In genomic region chr17:75239214-75239613, GRCh38 we compare ENCODE assay signal across 13 cellular contexts. TPM values are rescaled to one million over a fixed set of nuclear protein-coding genes. Genes with fewer than 3 reads are reported as not detected.
A peak's percentile ranks its signal among the peaks of the same experiment; 100 is the strongest.
DNase-seq lines count a peak whose midpoint lies in the region; ATAC-seq and TF ChIP-seq lines count a peak whose summit lies in the region.
"Had no signal": no experiment of that assay in that cellular context is flagged by ENCODE, and none has a peak within 500 bp of the region (broad histone marks: within the 10 kb centered on the region; RNA-seq: fewer than 3 reads in every experiment).

No MANE protein-coding gene starts in this region.

- POLR2A ChIA-PET in T-cell (lab: Charles Lee): no interaction called here

- peaks cover 11 to 25% (median 20%) of the 10 kb centered on the region in 4 donors for H3K4me1 ChIP-seq in esophagus muscularis mucosa
- H3K4me1 ChIP-seq: SJCRH30, upper lobe of right lung had no signal

- intact Hi-C loops in esophagus muscularis mucosa (cut with DNase I): no loop called here

- H3K9me3 ChIP-seq in esophagus muscularis mucosa: no peaks in the 10 kb centered on the region
- H3K9me3 ChIP-seq: SJCRH30, stomach, upper lobe of right lung had no signal

- no peak overlapping the region for H3K4me3 ChIP-seq in esophagus muscularis mucosa
- H3K4me3 ChIP-seq: SJCRH30, stomach, upper lobe of right lung had no signal

- H3K36me3 ChIP-seq in esophagus muscularis mucosa: peaks cover 63 to 100% (median 99%) of the 10 kb centered on the region in 4 donors

- no peaks in the 10 kb centered on the region for H3K27me3 ChIP-seq in esophagus muscularis mucosa
- H3K27me3 ChIP-seq: SJCRH30, stomach, upper lobe of right lung had no signal

- CTCF ChIA-PET in T-cell (lab: Charles Lee): interaction anchor here (0.8 to 1.2 kb wide), 3 partner anchors 21 to 125 kb away, joined by 3 to 4 read pairs (median 3); no protein-coding TSS in a partner anchor

- peaks cover 8% of the 10 kb centered on the region for H3K36me3 Mint-ChIP-seq in activated naive CD4-positive, alpha-beta T cell treated with anti-CD3 and anti-CD28 coated beads, Interleukin-2, amount 50 U/mL, for 24 hours
- peaks cover 52% of the 10 kb centered on the region for H3K36me3 Mint-ChIP-seq in T-cell
- peaks cover 79% of the 10 kb centered on the region for H3K36me3 Mint-ChIP-seq in stimulated activated memory B cell treated with anti-CD40 and anti-IgM and Interleukin-4, amounts not matched to agents 10 μg/mL and 1 μg/mL and 100 μg/mL, for 72 hours

- peak overlapping the region; percentile 48 for H3K27ac Mint-ChIP-seq in activated naive CD4-positive, alpha-beta T cell treated with anti-CD3 and anti-CD28 coated beads, Interleukin-2, amount 50 U/mL, for 24 hours
- peak overlapping the region; percentile 77 to 90 for H3K27ac Mint-ChIP-seq in T-cell
- H3K27ac Mint-ChIP-seq in stimulated activated memory B cell treated with anti-CD40 and anti-IgM and Interleukin-4, amounts not matched to agents 10 μg/mL and 1 μg/mL and 100 μg/mL, for 72 hours: peak overlapping the region; percentile 95

- no peak for TF ChIP-seq CTCF in esophagus muscularis mucosa (IDR thresholded peaks at IDR 0.05)

- no peak for DNase-seq in activated naive CD4-positive, alpha-beta T cell treated with Interleukin-2 at 50 U/mL for 16 hours
- DNase-seq in T-cell: no peak
- DNase-seq in esophagus muscularis mucosa (ENCODE audit: extremely low spot score): no peak
- DNase-seq in activated gamma-delta T cell (lab: John Stamatoyannopoulos, UW): no peak
- DNase-seq: T1000 had no signal

- no peak for TF ChIP-seq EP300 in esophagus muscularis mucosa (IDR thresholded peaks at IDR 0.05)

- H3K4me3 Mint-ChIP-seq in activated naive CD4-positive, alpha-beta T cell treated with anti-CD3 and anti-CD28 coated beads, Interleukin-2, amount 50 U/mL, for 24 hours: no peak overlapping the region
- no peak overlapping the region for H3K4me3 Mint-ChIP-seq in T-cell
- H3K4me3 Mint-ChIP-seq in stimulated activated memory B cell treated with anti-CD40 and anti-IgM and Interleukin-4, amounts not matched to agents 10 μg/mL and 1 μg/mL and 100 μg/mL, for 72 hours: no peak overlapping the region
- H3K4me3 Mint-ChIP-seq: CD14-positive monocyte had no signal

- no peak for TF ChIP-seq POLR2A in esophagus muscularis mucosa (IDR thresholded peaks at IDR 0.05; ENCODE audit: low read depth)

- H3K4me1 Mint-ChIP-seq in activated naive CD4-positive, alpha-beta T cell treated with anti-CD3 and anti-CD28 coated beads, Interleukin-2, amount 50 U/mL, for 24 hours: peaks cover 26% of the 10 kb centered on the region
- peaks cover 21 to 38% (median 29%) of the 10 kb centered on the region in 3 donors for H3K4me1 Mint-ChIP-seq in T-cell
- peaks cover 53% of the 10 kb centered on the region for H3K4me1 Mint-ChIP-seq in stimulated activated memory B cell treated with anti-CD40 and anti-IgM and Interleukin-4, amounts not matched to agents 10 μg/mL and 1 μg/mL and 100 μg/mL, for 72 hours

- no peaks in the 10 kb centered on the region for H3K27me3 Mint-ChIP-seq in activated naive CD4-positive, alpha-beta T cell treated with anti-CD3 and anti-CD28 coated beads, Interleukin-2, amount 50 U/mL, for 24 hours
- H3K27me3 Mint-ChIP-seq in T-cell: no peaks in the 10 kb centered on the region
- H3K27me3 Mint-ChIP-seq in stimulated activated memory B cell treated with anti-CD40 and anti-IgM and Interleukin-4, amounts not matched to agents 10 μg/mL and 1 μg/mL and 100 μg/mL, for 72 hours: no peaks in the 10 kb centered on the region

- 85% methylated on average over 9 of the region's 12 CpGs for WGBS in esophagus muscularis mucosa

- no peaks in the 10 kb centered on the region for H3K9me3 Mint-ChIP-seq in activated naive CD4-positive, alpha-beta T cell treated with anti-CD3 and anti-CD28 coated beads, Interleukin-2, amount 50 U/mL, for 24 hours
- H3K9me3 Mint-ChIP-seq in T-cell: no peaks in the 10 kb centered on the region
- H3K9me3 Mint-ChIP-seq in stimulated activated memory B cell treated with anti-CD40 and anti-IgM and Interleukin-4, amounts not matched to agents 10 μg/mL and 1 μg/mL and 100 μg/mL, for 72 hours: no peaks in the 10 kb centered on the region
- H3K9me3 Mint-ChIP-seq: CD14-positive monocyte had no signal

- H3K27ac ChIP-seq in esophagus muscularis mucosa (replicated peaks in 1 of 4): peak overlapping the region in 3 of 4 donors; percentile 4 to 28 (median 14)
- H3K27ac ChIP-seq: SJCRH30, upper lobe of right lung had no signal

- no peak for ATAC-seq in T-cell (replicated peaks in 1 of 4)
- no peak for ATAC-seq in stimulated activated memory B cell treated with anti-CD40 and anti-IgM and Interleukin-4, amounts not matched to agents 10 μg/mL and 1 μg/mL and 100 μg/mL, for 72 hours
- no peak for ATAC-seq in HG03520 (IDR thresholded peaks at IDR 0.05; ENCODE audit: unreplicated experiment)
- no peak for ATAC-seq in HG02759 (IDR thresholded peaks at IDR 0.05; ENCODE audit: unreplicated experiment)

RNA-seq across cellular contexts. Expression of gene GGA3, which starts 22.2 kb away (rescaled TPM):
- total RNA-seq in T-cell (100 to 1,000 TPM in 3 of 5 donors, 10 to 100 TPM in 2; 78.1 to 118 (median 102) TPM), esophagus muscularis mucosa (10 to 100 TPM; 14.6 to 31.4 (median 21.2) TPM)

RNA-seq across cellular contexts. Expression of gene MRPS7, which starts 22.5 kb away (rescaled TPM):
- total RNA-seq in T-cell (10 to 100 TPM; 29.8 to 39.4 (median 33.6) TPM), esophagus muscularis mucosa (10 to 100 TPM; 37.8 to 40.6 (median 39.1) TPM)

RNA-seq across cellular contexts. Expression of gene MIF4GD, which starts 31.8 kb away (rescaled TPM):
- total RNA-seq in T-cell (10 to 100 TPM; 27.1 to 45.6 (median 39.2) TPM), esophagus muscularis mucosa (10 to 100 TPM; 42.4 to 52.0 (median 44.8) TPM)

RNA-seq across cellular contexts. Expression of gene NUP85, which starts 33.7 kb away (rescaled TPM):
- 100 to 1,000 TPM in 3 of 5 donors, 10 to 100 TPM in 2; 56.2 to 128 (median 106) TPM for total RNA-seq in T-cell
- total RNA-seq in esophagus muscularis mucosa: 10 to 100 TPM; 20.4 to 32.4 (median 23.3) TPM

RNA-seq across cellular contexts. Expression of gene SLC25A19, which starts 50.0 kb away (rescaled TPM):
- total RNA-seq in T-cell (10 to 100 TPM; 12.4 to 30.1 (median 25.9) TPM), esophagus muscularis mucosa (10 to 100 TPM in 3 of 4 donors, 1 to 10 TPM in 1; 9.6 to 17.5 (median 15.2) TPM)
